ENCODE assay signal across 1 cellular context in the genomic region with DNA sequence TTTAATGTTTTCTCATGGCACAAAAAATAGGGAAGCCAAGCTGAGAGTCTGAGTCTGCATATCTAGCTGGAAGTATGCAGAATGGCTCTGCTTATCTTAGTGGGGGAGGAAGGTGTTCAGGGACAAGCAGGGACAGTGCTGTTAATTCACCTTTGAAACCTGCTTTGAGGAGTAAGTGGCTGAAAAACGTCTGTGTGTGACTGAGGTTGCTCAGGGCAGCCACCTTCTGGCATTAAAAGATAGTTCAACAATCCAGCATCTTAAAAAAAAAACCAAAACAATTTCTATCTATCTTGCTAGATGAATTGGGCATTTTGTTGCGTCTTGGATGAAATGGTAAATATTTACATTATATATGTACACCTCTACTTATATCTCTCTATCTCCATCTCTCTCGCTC.
TF ChIP-seq lines count a peak whose summit lies in the region.

No MANE protein-coding gene starts in this region.

TF ChIP-seq in K562, 482 proteins besides CTCF, POLR2A, EP300 and RAD21 (continued from another document):
- TF ChIP-seq PHF20 (IDR thresholded peaks at IDR 0.05; ENCODE audit: partially characterized antibody) = no peak
- TF ChIP-seq, protein P1, sequence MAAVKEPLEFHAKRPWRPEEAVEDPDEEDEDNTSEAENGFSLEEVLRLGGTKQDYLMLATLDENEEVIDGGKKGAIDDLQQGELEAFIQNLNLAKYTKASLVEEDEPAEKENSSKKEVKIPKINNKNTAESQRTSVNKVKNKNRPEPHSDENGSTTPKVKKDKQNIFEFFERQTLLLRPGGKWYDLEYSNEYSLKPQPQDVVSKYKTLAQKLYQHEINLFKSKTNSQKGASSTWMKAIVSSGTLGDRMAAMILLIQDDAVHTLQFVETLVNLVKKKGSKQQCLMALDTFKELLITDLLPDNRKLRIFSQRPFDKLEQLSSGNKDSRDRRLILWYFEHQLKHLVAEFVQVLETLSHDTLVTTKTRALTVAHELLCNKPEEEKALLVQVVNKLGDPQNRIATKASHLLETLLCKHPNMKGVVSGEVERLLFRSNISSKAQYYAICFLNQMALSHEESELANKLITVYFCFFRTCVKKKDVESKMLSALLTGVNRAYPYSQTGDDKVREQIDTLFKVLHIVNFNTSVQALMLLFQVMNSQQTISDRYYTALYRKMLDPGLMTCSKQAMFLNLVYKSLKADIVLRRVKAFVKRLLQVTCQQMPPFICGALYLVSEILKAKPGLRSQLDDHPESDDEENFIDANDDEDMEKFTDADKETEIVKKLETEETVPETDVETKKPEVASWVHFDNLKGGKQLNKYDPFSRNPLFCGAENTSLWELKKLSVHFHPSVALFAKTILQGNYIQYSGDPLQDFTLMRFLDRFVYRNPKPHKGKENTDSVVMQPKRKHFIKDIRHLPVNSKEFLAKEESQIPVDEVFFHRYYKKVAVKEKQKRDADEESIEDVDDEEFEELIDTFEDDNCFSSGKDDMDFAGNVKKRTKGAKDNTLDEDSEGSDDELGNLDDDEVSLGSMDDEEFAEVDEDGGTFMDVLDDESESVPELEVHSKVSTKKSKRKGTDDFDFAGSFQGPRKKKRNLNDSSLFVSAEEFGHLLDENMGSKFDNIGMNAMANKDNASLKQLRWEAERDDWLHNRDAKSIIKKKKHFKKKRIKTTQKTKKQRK (IDR thresholded peaks at IDR 0.05; ENCODE audit: borderline replicate concordance, low read depth, low read length) = no peak
- TF ChIP-seq SNRNP70 (optimal IDR thresholded peaks at IDR 0.05; ENCODE audit: low read depth, low read length) = no peak
- no peak for TF ChIP-seq E2F5 (CRISPR knock-in tag; IDR thresholded peaks at IDR 0.05)
- no peak for TF ChIP-seq NCOR1 (IDR thresholded peaks at IDR 0.05)
- no peak for TF ChIP-seq CEBPG (CRISPR knock-in tag; IDR thresholded peaks at IDR 0.05)
- no peak for TF ChIP-seq CEBPG (tag; conservative IDR thresholded peaks at IDR 0.05 in 1 of 2, IDR thresholded peaks at IDR 0.05 in 1 of 2)
- no peak for TF ChIP-seq GABPB1 (CRISPR knock-in tag; IDR thresholded peaks at IDR 0.05)
- TF ChIP-seq BACH1 (tag; IDR thresholded peaks at IDR 0.05) = no peak
- TF ChIP-seq ZNF384 (IDR thresholded peaks at IDR 0.05; ENCODE audit: low read depth, low read length) = no peak
- no peak for TF ChIP-seq HNRNPH1 (optimal IDR thresholded peaks at IDR 0.05; ENCODE audit: low read depth, low read length)
- no peak for TF ChIP-seq ATF6 (CRISPR knock-in tag; IDR thresholded peaks at IDR 0.05)
- no peak for TF ChIP-seq ZNF3 (CRISPR knock-in tag; IDR thresholded peaks at IDR 0.05)
